Comparison of ENCODE assay signal across 21 cellular contexts in the genomic region with DNA sequence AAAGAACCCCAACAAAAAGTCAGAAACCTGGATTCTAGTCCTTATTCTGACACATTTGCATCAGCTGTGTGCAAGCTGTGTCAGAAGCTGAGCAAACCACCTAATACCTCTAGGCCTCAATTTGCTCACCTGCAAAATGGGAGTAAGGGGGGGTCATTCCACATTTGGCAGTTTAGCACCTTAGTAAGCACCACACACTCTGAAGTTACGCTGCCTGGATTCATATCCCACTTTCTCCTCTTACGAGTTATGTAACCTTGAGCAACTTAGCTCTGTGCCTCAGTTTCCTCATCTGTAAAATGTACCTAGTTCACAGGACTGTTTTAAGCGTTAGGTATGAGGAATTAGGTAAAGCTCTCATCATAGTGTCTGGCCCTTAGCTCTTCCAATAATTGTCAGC.
"Had no signal": no experiment of that assay in that cellular context is flagged by ENCODE, and none has a peak within 500 bp of the region (broad histone marks: within the 10 kb centered on the region; RNA-seq: fewer than 3 reads in every experiment).

No MANE protein-coding gene starts in this region.

- H3K9me3 ChIP-seq: body of pancreas, neutrophil, ovary, prostate gland, spleen, thoracic aorta, upper lobe of left lung had no signal

- H3K27me3 ChIP-seq: body of pancreas, neutrophil, ovary, spleen, upper lobe of left lung had no signal

- FAIRE-seq: endothelial cell of umbilical vein had no signal

- H3K4me1 ChIP-seq: body of pancreas, prostate gland had no signal

- H3K4me3 Mint-ChIP-seq: activated CD4-positive, alpha-beta memory T cell treated with anti-CD3 and anti-CD28 coated beads, Interleukin-2, amount 10 ng/mL, durations not matched to agents 7 days and 5 days; activated CD4-positive, alpha-beta T cell treated with anti-CD3 and anti-CD28 coated beads, Interleukin-2, amount 10 ng/mL, durations not matched to agents 24 days and 14 days; activated naive CD8-positive, alpha-beta T cell treated with anti-CD3 and anti-CD28 coated beads, Interleukin-2, amount 50 U/mL, for 24 hours; activated T-helper 1 cell treated with anti-CD3 and anti-CD28 coated beads, Interleukin-12 subunit alpha, Interleukin-12 subunit beta, Interleukin-2, Interleukin-4 antibody, amounts not matched to agents 30 ng/mL and 10 ng/mL and 1 ng/mL, durations not matched to agents 14 hours and 24 hours and 36 hours; dendritic cell treated with granulocyte-macrophage colony-stimulating factor and Interleukin-4, amounts not matched to agents 40 ng/mL and 50 ng/mL, for 4 days; naive B cell had no signal

- ATAC-seq: activated naive CD8-positive, alpha-beta T cell treated with anti-CD3 and anti-CD28 coated beads, Interleukin-2, amount 50 U/mL, for 24 hours; body of pancreas had no signal

- H3K27me3 Mint-ChIP-seq: activated CD4-positive, alpha-beta memory T cell treated with anti-CD3 and anti-CD28 coated beads, Interleukin-2, amount 10 ng/mL, durations not matched to agents 7 days and 5 days; activated CD4-positive, alpha-beta T cell treated with anti-CD3 and anti-CD28 coated beads, Interleukin-2, amount 10 ng/mL, durations not matched to agents 24 days and 14 days; activated naive CD8-positive, alpha-beta T cell treated with anti-CD3 and anti-CD28 coated beads, Interleukin-2, amount 50 U/mL, for 24 hours; dendritic cell treated with granulocyte-macrophage colony-stimulating factor and Interleukin-4, amounts not matched to agents 40 ng/mL and 50 ng/mL, for 4 days; naive B cell had no signal

- H3K27ac ChIP-seq: body of pancreas, neutrophil, ovary, prostate gland, thoracic aorta, upper lobe of left lung had no signal

- DNase-seq: activated CD4-positive, alpha-beta memory T cell treated with anti-CD3 and anti-CD28 coated beads, Interleukin-2, amount 10 ng/mL, durations not matched to agents 7 days and 5 days; activated CD4-positive, alpha-beta T cell treated with anti-CD3 and anti-CD28 coated beads, Interleukin-2, amount 10 ng/mL, durations not matched to agents 24 days and 14 days; activated gamma-delta T cell; activated naive CD4-positive, alpha-beta T cell treated with anti-CD3 and anti-CD28 coated beads, Interleukin-2, amount 50 U/mL, for 16 hours; activated naive CD8-positive, alpha-beta T cell treated with anti-CD3 and anti-CD28 coated beads, Interleukin-2, amount 50 U/mL, for 24 hours; body of pancreas; effector memory CD4-positive, alpha-beta T cell; foreskin melanocyte; mesendoderm; naive B cell; spleen; stimulated activated CD4-positive, alpha-beta T cell treated with anti-CD3 and anti-CD28 coated beads, Interleukin-4, amount 100 ng/mL, for 1 hour; stimulated activated naive CD4-positive, alpha-beta T cell; upper lobe of left lung had no signal

- H3K36me3 Mint-ChIP-seq: naive B cell had no signal

- H3K27ac Mint-ChIP-seq: activated CD4-positive, alpha-beta memory T cell treated with anti-CD3 and anti-CD28 coated beads, Interleukin-2, amount 10 ng/mL, durations not matched to agents 7 days and 5 days; activated CD4-positive, alpha-beta T cell treated with anti-CD3 and anti-CD28 coated beads, Interleukin-2, amount 10 ng/mL, durations not matched to agents 24 days and 14 days; activated naive CD8-positive, alpha-beta T cell treated with anti-CD3 and anti-CD28 coated beads, Interleukin-2, amount 50 U/mL, for 24 hours; activated T-helper 1 cell treated with anti-CD3 and anti-CD28 coated beads, Interleukin-12 subunit alpha, Interleukin-12 subunit beta, Interleukin-2, Interleukin-4 antibody, amounts not matched to agents 30 ng/mL and 10 ng/mL and 1 ng/mL, durations not matched to agents 14 hours and 24 hours and 36 hours; dendritic cell treated with granulocyte-macrophage colony-stimulating factor and Interleukin-4, amounts not matched to agents 40 ng/mL and 50 ng/mL, for 4 days; naive B cell had no signal

- H3K36me3 ChIP-seq: ovary, prostate gland, spleen, thoracic aorta, upper lobe of left lung had no signal

- H3K4me1 Mint-ChIP-seq: activated CD4-positive, alpha-beta memory T cell treated with anti-CD3 and anti-CD28 coated beads, Interleukin-2, amount 10 ng/mL, durations not matched to agents 7 days and 5 days; activated CD4-positive, alpha-beta T cell treated with anti-CD3 and anti-CD28 coated beads, Interleukin-2, amount 10 ng/mL, durations not matched to agents 24 days and 14 days; activated naive CD8-positive, alpha-beta T cell treated with anti-CD3 and anti-CD28 coated beads, Interleukin-2, amount 50 U/mL, for 24 hours; naive B cell had no signal

- H3K9me3 Mint-ChIP-seq: activated CD4-positive, alpha-beta memory T cell treated with anti-CD3 and anti-CD28 coated beads, Interleukin-2, amount 10 ng/mL, durations not matched to agents 7 days and 5 days; activated CD4-positive, alpha-beta T cell treated with anti-CD3 and anti-CD28 coated beads, Interleukin-2, amount 10 ng/mL, durations not matched to agents 24 days and 14 days; activated naive CD8-positive, alpha-beta T cell treated with anti-CD3 and anti-CD28 coated beads, Interleukin-2, amount 50 U/mL, for 24 hours; activated T-helper 1 cell treated with anti-CD3 and anti-CD28 coated beads, Interleukin-12 subunit alpha, Interleukin-12 subunit beta, Interleukin-2, Interleukin-4 antibody, amounts not matched to agents 30 ng/mL and 10 ng/mL and 1 ng/mL, durations not matched to agents 14 hours and 24 hours and 36 hours; dendritic cell treated with granulocyte-macrophage colony-stimulating factor and Interleukin-4, amounts not matched to agents 40 ng/mL and 50 ng/mL, for 4 days had no signal

- H3K4me3 ChIP-seq: body of pancreas, ovary, prostate gland, spleen, thoracic aorta, upper lobe of left lung had no signal
